In genomic region chr4:4851081-4851480, GRCh38 we compare ENCODE assay signal across 27 cellular contexts. TPM values are rescaled to one million over a fixed set of nuclear protein-coding genes. Genes with fewer than 3 reads are reported as not detected.
"Had no signal": no experiment of that assay in that cellular context is flagged by ENCODE, and none has a peak within 500 bp of the region (broad histone marks: within the 10 kb centered on the region; RNA-seq: fewer than 3 reads in every experiment).

No MANE protein-coding gene starts in this region.

- ATAC-seq: natural killer cell; sciatic nerve; stimulated activated memory B cell treated with anti-CD40 and anti-IgM and Interleukin-4, amounts not matched to agents 10 μg/mL and 1 μg/mL and 100 μg/mL, for 72 hours; stimulated activated naive CD8-positive, alpha-beta T cell treated with anti-CD3 and anti-CD28 coated beads, Interleukin-15, amount 100 ng/mL, for 72 hours had no signal

- H3K79me2 ChIP-seq: hepatocyte, parathyroid adenoma had no signal

- H3K27ac Mint-ChIP-seq: mesothelial cell of epicardium; naive B cell; natural killer cell; nephron progenitor cell; progenitor cell of endocrine pancreas; stimulated activated memory B cell treated with anti-CD40 and anti-IgM and Interleukin-4, amounts not matched to agents 10 μg/mL and 1 μg/mL and 100 μg/mL, for 72 hours; stimulated activated naive CD8-positive, alpha-beta T cell treated with anti-CD3 and anti-CD28 coated beads, Interleukin-15, amount 100 ng/mL, for 72 hours; type B pancreatic cell had no signal

- H2AFZ ChIP-seq: hepatocyte, parathyroid adenoma had no signal

- H3K4me2 ChIP-seq: hepatocyte had no signal

- H3K36me3 ChIP-seq: left ventricle myocardium inferior, right atrium auricular region, tibial nerve, vagina had no signal

- H3K9me3 Mint-ChIP-seq: mesothelial cell of epicardium; natural killer cell; nephron progenitor cell; stimulated activated memory B cell treated with anti-CD40 and anti-IgM and Interleukin-4, amounts not matched to agents 10 μg/mL and 1 μg/mL and 100 μg/mL, for 72 hours; stimulated activated naive CD8-positive, alpha-beta T cell treated with anti-CD3 and anti-CD28 coated beads, Interleukin-15, amount 100 ng/mL, for 72 hours; type B pancreatic cell had no signal

- H3K27ac ChIP-seq: hepatocyte, left ventricle myocardium inferior, parathyroid adenoma, right atrium auricular region, tibial nerve had no signal

- H3K4me1 ChIP-seq: parathyroid adenoma had no signal

- DNase-seq: islet precursor cell; left ventricle myocardium inferior; mesendoderm; naive B cell; natural killer cell; nephron progenitor cell; nucleus accumbens; small intestine; stimulated activated CD4-positive, alpha-beta T cell treated with anti-CD3 and anti-CD28 coated beads, Interleukin-1b, Interleukin-23, amount 100 ng/mL, for 48 hours; stimulated activated CD4-positive, alpha-beta T cell treated with anti-CD3 and anti-CD28 coated beads, Interleukin-2, amount 100 ng/mL, for 48 hours; stimulated activated CD4-positive, alpha-beta T cell treated with anti-CD3 and anti-CD28 coated beads, Interleukin-4, amount 100 ng/mL, for 4 hours; stimulated activated CD8-positive, alpha-beta memory T cell treated with anti-CD3 and anti-CD28 coated beads, Interleukin-4, amount 100 ng/mL, for 48 hours; stimulated activated naive CD4-positive, alpha-beta T cell treated with Interleukin-2 at 50 U/mL for 16 hours; stimulated activated naive CD8-positive, alpha-beta T cell treated with anti-CD3 and anti-CD28 coated beads, Interleukin-15, amount 100 ng/mL, for 72 hours; substantia nigra had no signal

- H3K4me3 ChIP-seq: hepatocyte, left ventricle myocardium inferior, lung, right atrium auricular region, tibial nerve, vagina had no signal

- H3K4me3 Mint-ChIP-seq: mesothelial cell of epicardium; natural killer cell; nephron progenitor cell; stimulated activated memory B cell treated with anti-CD40 and anti-IgM and Interleukin-4, amounts not matched to agents 10 μg/mL and 1 μg/mL and 100 μg/mL, for 72 hours; stimulated activated naive CD8-positive, alpha-beta T cell treated with anti-CD3 and anti-CD28 coated beads, Interleukin-15, amount 100 ng/mL, for 72 hours; type B pancreatic cell had no signal

- H3K36me3 Mint-ChIP-seq: mesothelial cell of epicardium; naive B cell; natural killer cell; stimulated activated memory B cell treated with anti-CD40 and anti-IgM and Interleukin-4, amounts not matched to agents 10 μg/mL and 1 μg/mL and 100 μg/mL, for 72 hours; type B pancreatic cell had no signal

- H3K9me3 ChIP-seq: left ventricle myocardium inferior, right atrium auricular region, tibial nerve, vagina had no signal

- H3K27me3 ChIP-seq: vagina had no signal

RNA-seq across cellular contexts. Expression of gene MSX1, which starts 8.4 kb away (rescaled TPM):
- total RNA-seq: mononuclear cell, natural killer cell had no signal
